In the genomic region with DNA sequence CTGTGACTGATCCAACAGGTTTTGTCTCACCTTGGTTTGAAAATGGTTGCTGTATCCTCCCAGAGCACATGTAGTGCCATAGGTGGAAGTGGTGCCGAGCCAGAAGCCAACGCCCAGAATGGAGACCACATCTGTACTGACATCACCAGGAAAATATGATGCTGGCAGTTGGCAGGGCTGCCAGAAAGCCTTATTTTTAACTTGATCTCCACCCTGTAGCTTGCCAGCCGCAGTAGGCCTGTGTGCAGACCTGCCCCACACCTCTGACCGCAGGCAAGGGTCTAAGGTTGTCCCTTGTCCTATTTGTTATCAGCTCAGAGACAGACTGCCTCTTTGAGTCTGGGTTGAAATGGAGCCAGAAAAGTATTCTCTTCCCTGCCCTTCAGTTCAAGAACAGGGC, we compare ENCODE assay signal across 9 cellular contexts.
DNase-seq lines count a peak whose midpoint lies in the region; ATAC-seq and TF ChIP-seq lines count a peak whose summit lies in the region.
"Had no signal": no experiment of that assay in that cellular context is flagged by ENCODE, and none has a peak within 500 bp of the region (broad histone marks: within the 10 kb centered on the region; RNA-seq: fewer than 3 reads in every experiment).

No MANE protein-coding gene starts in this region.

- no peak for TF ChIP-seq CTCF in OCI-LY7 (conservative IDR thresholded peaks at IDR 0.05; ENCODE audit: low read length)

- peaks cover 65% of the 10 kb centered on the region; the same call in 1 of the 2 replicates for H3K79me2 ChIP-seq in OCI-LY7 (ENCODE audit: insufficient read depth, low read depth, low read length)

- CTCF ChIA-PET in OCI-LY7 (lab: Charles Lee; ENCODE audit: unreplicated experiment) = no interaction called here

- H3K27me3 ChIP-seq in right cardiac atrium (ENCODE audit: control insufficient read depth, insufficient read depth) = no peaks in the 10 kb centered on the region

- intact Hi-C loops in right cardiac atrium (cut with DNase I) (no loop called here), OCI-LY7 (cut with micrococcal nuclease; ENCODE audit: unreplicated experiment) (no loop called here)

- H3K4me2 ChIP-seq in OCI-LY7 (ENCODE audit: low read length) = no peak overlapping the region

- no TSS peak for BruUV-seq in OCI-LY7 (replicated peaks; lab: Mats Ljungman, UMichigan)

- peaks cover 16% of the 10 kb centered on the region for H3K36me3 Mint-ChIP-seq in activated T-helper 17 cell treated with anti-CD3 and anti-CD28 coated beads, Interleukin-2, amount 50 U/mL, for 72 hours (ENCODE audit: low read depth)
- H3K36me3 Mint-ChIP-seq in stimulated activated naive B cell treated with anti-CD40 and anti-IgM and Interleukin-4, amounts not matched to agents 10 μg/mL and 1 μg/mL and 100 μg/mL, for 72 hours = peaks cover 34 to 42% of the 10 kb centered on the region in 2 donors

- no peaks in the 10 kb centered on the region for H3K27me3 Mint-ChIP-seq in activated T-helper 17 cell treated with anti-CD3 and anti-CD28 coated beads, Interleukin-2, amount 50 U/mL, for 72 hours
- no peaks in the 10 kb centered on the region for H3K27me3 Mint-ChIP-seq in stimulated activated naive B cell treated with anti-CD40 and anti-IgM and Interleukin-4, amounts not matched to agents 10 μg/mL and 1 μg/mL and 100 μg/mL, for 72 hours

- H3K4me1 ChIP-seq in right cardiac atrium (ENCODE audit: control insufficient read depth, insufficient read depth, low read length) (peaks cover 66% of the 10 kb centered on the region), OCI-LY7 (ENCODE audit: insufficient read depth, low read length, poor library complexity, severe bottlenecking) (peaks cover 51% of the 10 kb centered on the region)

- H3K9me3 ChIP-seq in right cardiac atrium (ENCODE audit: control insufficient read depth, low read length) (no peaks in the 10 kb centered on the region), OCI-LY7 (ENCODE audit: low read length) (no peaks in the 10 kb centered on the region)

- peak overlapping the region; percentile 30 for H3K4me3 Mint-ChIP-seq in activated T-helper 17 cell treated with anti-CD3 and anti-CD28 coated beads, Interleukin-2, amount 50 U/mL, for 72 hours
- H3K4me3 Mint-ChIP-seq in stimulated activated naive B cell treated with anti-CD40 and anti-IgM and Interleukin-4, amounts not matched to agents 10 μg/mL and 1 μg/mL and 100 μg/mL, for 72 hours = no peak overlapping the region

- H3K4me1 Mint-ChIP-seq in activated T-helper 17 cell treated with anti-CD3 and anti-CD28 coated beads, Interleukin-2, amount 50 U/mL, for 72 hours = peaks cover 69% of the 10 kb centered on the region
- H3K4me1 Mint-ChIP-seq in stimulated activated naive B cell treated with anti-CD40 and anti-IgM and Interleukin-4, amounts not matched to agents 10 μg/mL and 1 μg/mL and 100 μg/mL, for 72 hours = peaks cover 67 to 90% of the 10 kb centered on the region in 2 donors

- H3K27ac ChIP-seq in right cardiac atrium (ENCODE audit: low read length) (peak overlapping the region; percentile 82), OCI-LY7 (ENCODE audit: low read depth, low read length, poor library complexity, severe bottlenecking) (no peak overlapping the region)

- peak; percentile 58 for DNase-seq in HPDE6-E6E7 (ENCODE audit: extremely low spot score)
- peak; percentile 72 to 79 (median 77) for DNase-seq in right cardiac atrium
- no peak for DNase-seq in stimulated activated naive B cell treated with anti-CD40 and anti-IgM and Interleukin-4, amounts not matched to agents 10 μg/mL and 1 μg/mL and 100 μg/mL, for 72 hours
- no peak for DNase-seq in OCI-LY7 (ENCODE audit: low spot score)

- peak overlapping the region; percentile 69 for H3K27ac Mint-ChIP-seq in activated T-helper 17 cell treated with anti-CD3 and anti-CD28 coated beads, Interleukin-2, amount 50 U/mL, for 72 hours
- peak overlapping the region; percentile 28 for H3K27ac Mint-ChIP-seq in stimulated activated naive B cell treated with anti-CD40 and anti-IgM and Interleukin-4, amounts not matched to agents 10 μg/mL and 1 μg/mL and 100 μg/mL, for 72 hours

- H3K9me2 ChIP-seq in OCI-LY7 (ENCODE audit: insufficient read depth, low read length) = no peaks in the 10 kb centered on the region

- no peak overlapping the region for H2AFZ ChIP-seq in OCI-LY7 (ENCODE audit: low read length)

- no peaks in the 10 kb centered on the region for H3K9me3 Mint-ChIP-seq in activated T-helper 17 cell treated with anti-CD3 and anti-CD28 coated beads, Interleukin-2, amount 50 U/mL, for 72 hours
- no peaks in the 10 kb centered on the region for H3K9me3 Mint-ChIP-seq in stimulated activated naive B cell treated with anti-CD40 and anti-IgM and Interleukin-4, amounts not matched to agents 10 μg/mL and 1 μg/mL and 100 μg/mL, for 72 hours

- POLR2A ChIA-PET in OCI-LY7 (lab: Charles Lee) = interaction anchor here (0.7 to 1.1 kb wide), 4 partner anchors 19 to 61 kb away, joined by 3 to 6 read pairs (median 3); no protein-coding TSS in a partner anchor

- peaks cover 41% of the 10 kb centered on the region for H3K36me3 ChIP-seq in OCI-LY7 (ENCODE audit: insufficient read depth, low read length)

- 32% methylated on average over 4 of the region's 4 CpGs for WGBS in right cardiac atrium

- H3K4me3 ChIP-seq in right cardiac atrium (ENCODE audit: low read length) (no peak overlapping the region), OCI-LY7 (ENCODE audit: low read depth, low read length, poor library complexity, severe bottlenecking) (no peak overlapping the region)

- no peak for ATAC-seq in activated T-helper 17 cell treated with anti-CD3 and anti-CD28 coated beads, Interleukin-2, amount 50 U/mL, for 72 hours (replicated peaks)
- ATAC-seq in right cardiac atrium (peak; percentile 36 to 68), GM19467 (IDR thresholded peaks at IDR 0.05; ENCODE audit: unreplicated experiment) (no peak), HG02981 (IDR thresholded peaks at IDR 0.05; ENCODE audit: unreplicated experiment) (no peak), GM18907 (IDR thresholded peaks at IDR 0.05; ENCODE audit: unreplicated experiment) (no peak)
- ATAC-seq in stimulated activated naive B cell treated with anti-CD40 and anti-IgM and Interleukin-4, amounts not matched to agents 10 μg/mL and 1 μg/mL and 100 μg/mL, for 72 hours (replicated peaks) = no peak
- ATAC-seq: activated CD4-positive, CD25-positive, alpha-beta regulatory T cell treated with anti-CD3 and anti-CD28 coated beads, Interleukin-2, amount 50 U/mL, for 24 hours had no signal

- peaks cover 8% of the 10 kb centered on the region; the same call in 1 of the 2 replicates for H4K20me1 ChIP-seq in OCI-LY7 (ENCODE audit: insufficient read depth, low read length)

Comparison
In these comparisons a context has a peak if more than half of its experiments do, and no peak if none do; other contexts are left out.
1. DNase-seq: peak in HPDE6-E6E7 (single experiment) and right cardiac atrium (3 of 3); none in stimulated activated naive B cell treated with anti-CD40 and anti-IgM and Interleukin-4, amounts not matched to agents 10 μg/mL and 1 μg/mL and 100 μg/mL, for 72 hours (single experiment) and OCI-LY7 (single experiment).
2. ATAC-seq: peak in right cardiac atrium (2 of 2); none in activated T-helper 17 cell treated with anti-CD3 and anti-CD28 coated beads, Interleukin-2, amount 50 U/mL, for 72 hours (single experiment), stimulated activated naive B cell treated with anti-CD40 and anti-IgM and Interleukin-4, amounts not matched to agents 10 μg/mL and 1 μg/mL and 100 μg/mL, for 72 hours (0 of 2), GM19467 (single experiment), HG02981 (single experiment) and GM18907 (single experiment).